ENCODE assay signal across 26 cellular contexts in genomic region chr19:51006406-51006805, GRCh38. TPM values are rescaled to one million over a fixed set of nuclear protein-coding genes. Genes with fewer than 3 reads are reported as not detected.
"Had no signal": no experiment of that assay in that cellular context is flagged by ENCODE, and none has a peak within 500 bp of the region (broad histone marks: within the 10 kb centered on the region; RNA-seq: fewer than 3 reads in every experiment).

No MANE protein-coding gene starts in this region.

- H3K4me3 Mint-ChIP-seq: activated CD8-positive, alpha-beta T cell treated with anti-CD3 and anti-CD28 coated beads, Interleukin-2, amount 10 ng/mL, durations not matched to agents 7 days and 5 days; activated naive CD8-positive, alpha-beta T cell treated with anti-CD3 and anti-CD28 coated beads, Interleukin-2, amount 10 ng/mL, durations not matched to agents 7 days and 5 days; T-helper 1 cell treated with Interleukin-12 subunit alpha and Interleukin-12 subunit beta and Interleukin-4 antibody, amounts not matched to agents 30 μg/mL and 1 μg/mL, for 36 hours had no signal

- H3K27ac Mint-ChIP-seq: activated CD8-positive, alpha-beta T cell treated with anti-CD3 and anti-CD28 coated beads, Interleukin-2, amount 10 ng/mL, durations not matched to agents 7 days and 5 days; activated naive CD8-positive, alpha-beta T cell treated with anti-CD3 and anti-CD28 coated beads, Interleukin-2, amount 10 ng/mL, durations not matched to agents 7 days and 5 days; T-helper 1 cell treated with Interleukin-12 subunit alpha and Interleukin-12 subunit beta and Interleukin-4 antibody, amounts not matched to agents 30 μg/mL and 1 μg/mL, for 36 hours had no signal

- H3K4me1 Mint-ChIP-seq: activated naive CD8-positive, alpha-beta T cell treated with anti-CD3 and anti-CD28 coated beads, Interleukin-2, amount 10 ng/mL, durations not matched to agents 7 days and 5 days had no signal

- H3K9me3 ChIP-seq: body of pancreas, SJCRH30 had no signal

- H3K36me3 Mint-ChIP-seq: activated naive CD8-positive, alpha-beta T cell treated with anti-CD3 and anti-CD28 coated beads, Interleukin-2, amount 10 ng/mL, durations not matched to agents 7 days and 5 days had no signal

- H3K4me3 ChIP-seq: body of pancreas, cardiac muscle cell, SJCRH30 had no signal

- H3K4me1 ChIP-seq: body of pancreas, SJCRH30 had no signal

- H3K27ac ChIP-seq: body of pancreas, cardiac muscle cell, SJCRH30 had no signal

- H3K27me3 ChIP-seq: body of pancreas had no signal

- DNase-seq: activated CD4-positive, alpha-beta T cell treated with anti-CD3 and anti-CD28 coated beads for 48 hours; activated CD4-positive, alpha-beta T cell treated with anti-CD3 and anti-CD28 coated beads, Interleukin-2, amount 50 U/mL, for 4 hours; activated CD8-positive, alpha-beta memory T cell treated with anti-CD3 and anti-CD28 coated beads, Interleukin-2, amount 50 U/mL, for 48 hours; activated CD8-positive, alpha-beta T cell treated with anti-CD3 and anti-CD28 coated beads, Interleukin-2, amount 10 ng/mL, durations not matched to agents 7 days and 5 days; activated naive CD4-positive, alpha-beta T cell treated with anti-CD3 and anti-CD28 coated beads, Interleukin-2, amount 50 U/mL, for 16 hours; activated naive CD8-positive, alpha-beta T cell treated with anti-CD3 and anti-CD28 coated beads, Interleukin-2, amount 10 ng/mL, durations not matched to agents 7 days and 5 days; activated T-cell treated with anti-CD3 and anti-CD28 coated beads, Interleukin-2, amount 50 U/mL, for 1 hour; body of pancreas; cerebellar nuclear complex; Kasumi-1; KBM-7; NCI-H1092; NCI-H1417; NCI-H1930; NCI-H2171; NCI-H2227 treated with DMSO at 0.1 percent for 48 hours; NCI-H526 treated with DMSO at 0.1 percent for 48 hours; NCI-H82; RPMI8226 had no signal

- H3K36me3 ChIP-seq: cardiac muscle cell, SJCRH30 had no signal

- H3K9me3 Mint-ChIP-seq: activated naive CD8-positive, alpha-beta T cell treated with anti-CD3 and anti-CD28 coated beads, Interleukin-2, amount 10 ng/mL, durations not matched to agents 7 days and 5 days; T-helper 1 cell treated with Interleukin-12 subunit alpha and Interleukin-12 subunit beta and Interleukin-4 antibody, amounts not matched to agents 30 μg/mL and 1 μg/mL, for 36 hours had no signal

RNA-seq across cellular contexts. Expression of gene KLK8, which starts 5.0 kb away (rescaled TPM):
- total RNA-seq: activated CD8-positive, alpha-beta T cell treated with anti-CD3 and anti-CD28 coated beads, Interleukin-2, amount 10 ng/mL, durations not matched to agents 7 days and 5 days; activated naive CD8-positive, alpha-beta T cell treated with anti-CD3 and anti-CD28 coated beads, Interleukin-2, amount 10 ng/mL, durations not matched to agents 7 days and 5 days; aorta; body of pancreas; cardiac muscle cell; NCI-H460; OCI-LY7; Right ventricle myocardium inferior; SJCRH30 had no signal
- polyA plus RNA-seq: aorta, cardiac muscle cell had no signal

RNA-seq across cellular contexts. Expression of gene KLK10, which starts 13.1 kb away (rescaled TPM):
- total RNA-seq: activated CD8-positive, alpha-beta T cell treated with anti-CD3 and anti-CD28 coated beads, Interleukin-2, amount 10 ng/mL, durations not matched to agents 7 days and 5 days; activated naive CD8-positive, alpha-beta T cell treated with anti-CD3 and anti-CD28 coated beads, Interleukin-2, amount 10 ng/mL, durations not matched to agents 7 days and 5 days; aorta; body of pancreas; OCI-LY7; Right ventricle myocardium inferior; SJCRH30 had no signal
- polyA plus RNA-seq: cardiac muscle cell had no signal

RNA-seq across cellular contexts. Expression of gene KLK11, which starts 20.0 kb away (rescaled TPM):
- total RNA-seq: activated CD8-positive, alpha-beta T cell treated with anti-CD3 and anti-CD28 coated beads, Interleukin-2, amount 10 ng/mL, durations not matched to agents 7 days and 5 days; activated naive CD8-positive, alpha-beta T cell treated with anti-CD3 and anti-CD28 coated beads, Interleukin-2, amount 10 ng/mL, durations not matched to agents 7 days and 5 days; aorta; cardiac muscle cell; NCI-H460; OCI-LY7; Right ventricle myocardium inferior; SJCRH30 had no signal
- polyA plus RNA-seq: cardiac muscle cell had no signal

RNA-seq across cellular contexts. Expression of gene KLK7, which starts 22.7 kb away (rescaled TPM):
- total RNA-seq: activated CD8-positive, alpha-beta T cell treated with anti-CD3 and anti-CD28 coated beads, Interleukin-2, amount 10 ng/mL, durations not matched to agents 7 days and 5 days; activated naive CD8-positive, alpha-beta T cell treated with anti-CD3 and anti-CD28 coated beads, Interleukin-2, amount 10 ng/mL, durations not matched to agents 7 days and 5 days; aorta; cardiac muscle cell; NCI-H460; OCI-LY7; Right ventricle myocardium inferior; SJCRH30 had no signal
- polyA plus RNA-seq: aorta had no signal

RNA-seq across cellular contexts. Expression of gene KLK12, which starts 28.4 kb away (rescaled TPM):
- total RNA-seq: activated CD8-positive, alpha-beta T cell treated with anti-CD3 and anti-CD28 coated beads, Interleukin-2, amount 10 ng/mL, durations not matched to agents 7 days and 5 days; activated naive CD8-positive, alpha-beta T cell treated with anti-CD3 and anti-CD28 coated beads, Interleukin-2, amount 10 ng/mL, durations not matched to agents 7 days and 5 days; aorta; body of pancreas; cardiac muscle cell; NCI-H460; OCI-LY7; Right ventricle myocardium inferior; SJCRH30 had no signal
- polyA plus RNA-seq: aorta, cardiac muscle cell had no signal
